ENCODE assay signal across 20 cellular contexts in the genomic region with DNA sequence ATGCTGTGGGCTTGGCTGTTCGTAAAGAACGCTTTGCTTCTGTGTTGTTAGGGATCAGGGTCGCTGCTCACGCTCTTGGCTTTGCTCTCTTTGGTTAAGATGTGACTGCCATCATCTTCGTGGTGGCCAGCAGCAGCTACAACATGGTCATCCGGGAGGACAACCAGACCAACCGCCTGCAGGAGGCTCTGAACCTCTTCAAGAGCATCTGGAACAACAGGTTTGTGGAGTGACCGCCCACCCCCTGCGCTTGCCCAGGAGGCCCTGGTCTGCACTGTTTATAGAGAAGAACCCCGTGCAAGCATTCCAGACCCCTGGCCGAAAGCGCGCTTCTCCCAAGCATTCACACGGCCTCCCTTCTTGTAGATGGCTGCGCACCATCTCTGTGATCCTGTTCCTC. TPM values are rescaled to one million over a fixed set of nuclear protein-coding genes. Genes with fewer than 3 reads are reported as not detected.
DNase-seq lines count a peak whose midpoint lies in the region; ATAC-seq and TF ChIP-seq lines count a peak whose summit lies in the region.
"Had no signal": no experiment of that assay in that cellular context is flagged by ENCODE, and none has a peak within 500 bp of the region (broad histone marks: within the 10 kb centered on the region; RNA-seq: fewer than 3 reads in every experiment).

No MANE protein-coding gene starts in this region.

- peaks cover 60% of the 10 kb centered on the region for H3K4me1 Mint-ChIP-seq in activated T-cell treated with anti-CD3 and anti-CD28 coated beads, Interleukin-2, amount 50 U/mL, for 24 hours (ENCODE audit: low read depth)

- H3K9ac ChIP-seq in skeletal muscle tissue (ENCODE audit: low read depth in 1 of 3, low read length in 3 of 3), result no peak overlapping the region

- H3K27me3 Mint-ChIP-seq in activated T-cell treated with anti-CD3 and anti-CD28 coated beads, Interleukin-2, amount 50 U/mL, for 24 hours, result no peaks in the 10 kb centered on the region
- H3K27me3 Mint-ChIP-seq: B cell had no signal

- H3K9me3 ChIP-seq in skeletal muscle tissue (ENCODE audit: control insufficient read depth in 3 of 3, low read length in 3 of 3), result no peaks in the 10 kb centered on the region
- H3K9me3 ChIP-seq: HAP-1, SJCRH30 had no signal

- H3K36me3 Mint-ChIP-seq in activated T-cell treated with anti-CD3 and anti-CD28 coated beads, Interleukin-2, amount 50 U/mL, for 24 hours (ENCODE audit: low read depth), result peaks cover 78% of the 10 kb centered on the region

- no peak for DNase-seq in activated T-cell treated with anti-CD3 and anti-CD28 coated beads, Interleukin-2, amount 50 U/mL, for 24 hours
- DNase-seq in activated T-cell treated with anti-CD3 and anti-CD28 coated beads, Interleukin-2, amount 50 U/mL, for 48 hours, result no peak
- DNase-seq in ELF-1 (ENCODE audit: low read depth, low spot score) (peak; percentile 53), coronary artery (ENCODE audit: low spot score) (no peak), COR-L47 (lab: John Stamatoyannopoulos, UW) (no peak)
- no peak for DNase-seq in stimulated activated naive CD4-positive, alpha-beta T cell treated with Interleukin-2 at 50 U/mL for 16 hours (lab: John Stamatoyannopoulos, UW)
- DNase-seq: DMS 273 treated with DMSO at 0.1 percent for 48 hours, GF-D8, NCI-H1436 treated with DMSO at 0.1 percent for 48 hours, NCI-H2029 treated with DMSO at 0.1 percent for 48 hours, NCI-H2171 treated with DMSO at 0.1 percent for 48 hours, NCI-H446 treated with DMSO at 0.1 percent for 48 hours, RPMI8226, SJCRH30 had no signal

- peaks cover 28 to 40% (median 30%) of the 10 kb centered on the region in 3 donors for H3K4me1 ChIP-seq in skeletal muscle tissue (ENCODE audit: control insufficient read depth in 3 of 3, insufficient read depth in 3 of 3, low read length in 3 of 3)

- peaks cover 36 to 51% (median 44%) of the 10 kb centered on the region in 3 donors for H3K36me3 ChIP-seq in skeletal muscle tissue (ENCODE audit: control insufficient read depth in 3 of 3, insufficient read depth in 3 of 3, low read length in 3 of 3)

- H3K9me3 Mint-ChIP-seq in activated T-cell treated with anti-CD3 and anti-CD28 coated beads, Interleukin-2, amount 50 U/mL, for 24 hours, result no peaks in the 10 kb centered on the region

- H3K4me3 ChIP-seq in coronary artery (no peak overlapping the region), skeletal muscle tissue (ENCODE audit: low read length in 3 of 3) (no peak overlapping the region)
- H3K4me3 ChIP-seq: HAP-1, K562, SJCRH30 had no signal

- no peaks in the 10 kb centered on the region for H3K27me3 ChIP-seq in skeletal muscle tissue (ENCODE audit: control insufficient read depth in 3 of 3, insufficient read depth in 3 of 3, low read length in 3 of 3)
- H3K27me3 ChIP-seq: SJCRH30 had no signal

- no peak for ATAC-seq in HG03280 (IDR thresholded peaks at IDR 0.05; ENCODE audit: unreplicated experiment)
- ATAC-seq: K562 had no signal

- peak overlapping the region; percentile 12 to 20 for H3K27ac ChIP-seq in coronary artery
- peak overlapping the region; percentile 97 for H3K27ac ChIP-seq in skeletal muscle tissue (ENCODE audit: low read depth, low read length)
- H3K27ac ChIP-seq: HL-60, SJCRH30 had no signal

- H3K4me3 Mint-ChIP-seq in activated T-cell treated with anti-CD3 and anti-CD28 coated beads, Interleukin-2, amount 50 U/mL, for 24 hours, result no peak overlapping the region

- no peak for TF ChIP-seq CTCF in coronary artery (IDR thresholded peaks at IDR 0.05)

- peak overlapping the region; percentile 8 for H3K27ac Mint-ChIP-seq in activated T-cell treated with anti-CD3 and anti-CD28 coated beads, Interleukin-2, amount 50 U/mL, for 24 hours

RNA-seq across cellular contexts. Expression of gene GNAS, which starts 57.1 kb away (rescaled TPM):
- total RNA-seq in skeletal muscle tissue, result 820 TPM

RNA-seq across cellular contexts. Expression of gene GNAS-AS1, which starts 58.9 kb away (rescaled TPM):
- total RNA-seq in skeletal muscle tissue, result 1.0 TPM
- total RNA-seq: SJCRH30 had no signal
